25 cellular contexts compared by ENCODE assay signal in the genomic region with DNA sequence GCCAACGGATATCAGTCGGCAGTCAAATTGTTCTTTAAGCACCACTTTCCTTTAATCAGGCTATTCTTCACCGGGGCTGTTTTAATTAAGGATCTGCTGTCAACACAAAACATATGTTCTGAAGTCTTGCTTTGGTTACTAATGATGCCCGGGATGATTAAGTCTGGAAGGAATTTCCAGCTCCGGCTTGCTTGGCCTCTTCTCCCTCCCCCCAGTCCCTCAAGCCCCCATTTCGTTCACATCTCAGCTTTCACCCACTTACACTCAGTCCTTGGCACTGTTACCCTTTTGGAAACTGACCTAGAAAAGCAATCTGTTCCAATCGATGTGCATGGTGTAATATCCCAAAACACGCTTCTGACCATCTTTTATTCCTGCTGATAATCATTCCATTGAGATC.
DNase-seq lines count a peak whose midpoint lies in the region; FAIRE-seq and TF ChIP-seq lines count a peak whose summit lies in the region.
"Had no signal": no experiment of that assay in that cellular context is flagged by ENCODE, and none has a peak within 500 bp of the region (broad histone marks: within the 10 kb centered on the region; RNA-seq: fewer than 3 reads in every experiment).

No MANE protein-coding gene starts in this region.

- H3K4me1 Mint-ChIP-seq in astrocyte (ENCODE audit: low read depth, unreplicated experiment) = peaks cover 14% of the 10 kb centered on the region
- peaks cover 28% of the 10 kb centered on the region for H3K4me1 Mint-ChIP-seq in type B pancreatic cell (ENCODE audit: unreplicated experiment)
- H3K4me1 Mint-ChIP-seq: activated CD4-positive, alpha-beta T cell treated with anti-CD3 and anti-CD28 coated beads for 36 hours; activated T-helper 17 cell treated with anti-CD3 and anti-CD28 coated beads, Interleukin-2, amount 50 U/mL, for 72 hours had no signal

- H3K4me3 Mint-ChIP-seq in astrocyte (ENCODE audit: unreplicated experiment) = no peak overlapping the region
- H3K4me3 Mint-ChIP-seq in type B pancreatic cell = peak overlapping the region; percentile 26
- H3K4me3 Mint-ChIP-seq: activated CD4-positive, alpha-beta T cell treated with anti-CD3 and anti-CD28 coated beads for 36 hours; activated naive CD8-positive, alpha-beta T cell had no signal

- H3K36me3 ChIP-seq in astrocyte (ENCODE audit: insufficient read depth, low read length) (no peaks in the 10 kb centered on the region), kidney (ENCODE audit: control insufficient read depth in 1 of 2, insufficient read depth in 2 of 2, low read length in 2 of 2) (no peaks in the 10 kb centered on the region)
- H3K36me3 ChIP-seq: BLaER1 treated with 17β-estradiol and CSF1 and Interleukin-3, amounts not matched to agents 10 nM and 100 nM; breast epithelium; tibial nerve had no signal

- H3K4me2 ChIP-seq in astrocyte (ENCODE audit: low read length) = peak overlapping the region; percentile 55
- H3K4me2 ChIP-seq: BLaER1 treated with 17β-estradiol and CSF1 and Interleukin-3, amounts not matched to agents 10 nM and 100 nM had no signal

- H3K9me3 Mint-ChIP-seq in astrocyte (ENCODE audit: unreplicated experiment) = no peaks in the 10 kb centered on the region
- no peaks in the 10 kb centered on the region for H3K9me3 Mint-ChIP-seq in type B pancreatic cell
- H3K9me3 Mint-ChIP-seq: activated T-helper 17 cell treated with anti-CD3 and anti-CD28 coated beads, Interleukin-2, amount 50 U/mL, for 72 hours had no signal

- FAIRE-seq in astrocyte (lab: Jason Lieb, UNC) (no peak), kidney (lab: Jason Lieb, UNC) (no peak)
- FAIRE-seq: endothelial cell of umbilical vein, GM18507, TTC549 had no signal

- peak overlapping the region; percentile 33 for H3K9ac ChIP-seq in astrocyte (ENCODE audit: low read length)
- H3K9ac ChIP-seq in kidney (ENCODE audit: low read length in 2 of 2) = no peak overlapping the region
- H3K9ac ChIP-seq: BLaER1 treated with 17β-estradiol and CSF1 and Interleukin-3, amounts not matched to agents 10 nM and 100 nM had no signal

- H3K27me3 Mint-ChIP-seq in astrocyte (ENCODE audit: low read depth, unreplicated experiment) = peaks cover 4% of the 10 kb centered on the region
- H3K27me3 Mint-ChIP-seq in type B pancreatic cell = peaks cover 16% of the 10 kb centered on the region

- DNase-seq in HFF-Myc (ENCODE audit: extremely low read depth, low read depth) = peak; percentile 63
- DNase-seq in astrocyte (ENCODE audit: low read depth) = peak; percentile 85
- DNase-seq in foreskin fibroblast = peak; percentile 55 to 80
- DNase-seq in type B pancreatic cell (ENCODE audit: extremely low spot score, unreplicated experiment) = no peak
- no peak for DNase-seq in KBM-7
- no peak for DNase-seq in kidney
- DNase-seq in hippocampal formation (lab: John Stamatoyannopoulos, UW) = no peak
- DNase-seq: activated CD4-positive, alpha-beta T cell treated with anti-CD3 and anti-CD28 coated beads for 36 hours; dermis blood vessel endothelial cell; NCI-H1105 treated with DMSO at 0.1 percent for 48 hours; NCI-H510A; psoas muscle; stimulated activated CD4-positive, alpha-beta T cell treated with anti-CD3 and anti-CD28 coated beads, Interleukin-2, amount 100 ng/mL, for 48 hours; stimulated activated naive CD8-positive, alpha-beta T cell treated with anti-CD3 and anti-CD28 coated beads, Interleukin-15, Interleukin-2, amounts not matched to agents 100 U/mL and 50 U/mL, for 24 hours; SW 1271 had no signal

- no peaks in the 10 kb centered on the region for H4K20me1 ChIP-seq in astrocyte (ENCODE audit: insufficient read depth, low read length)
- H4K20me1 ChIP-seq: BLaER1 treated with 17β-estradiol and CSF1 and Interleukin-3, amounts not matched to agents 10 nM and 100 nM had no signal

- H3K9me3 ChIP-seq in astrocyte (ENCODE audit: insufficient read depth, low read depth, low read length) (no peaks in the 10 kb centered on the region), kidney (ENCODE audit: control insufficient read depth in 1 of 2, low read length in 2 of 2) (peaks cover 0 to 3% of the 10 kb centered on the region in 2 donors)
- H3K9me3 ChIP-seq: breast epithelium, psoas muscle had no signal

- peak overlapping the region; percentile 32 for H2AFZ ChIP-seq in astrocyte (ENCODE audit: low read depth, low read length)

- no peaks in the 10 kb centered on the region for H3K27me3 ChIP-seq in astrocyte (ENCODE audit: insufficient read depth, low read length)
- H3K27me3 ChIP-seq: BLaER1 treated with 17β-estradiol and CSF1 and Interleukin-3, amounts not matched to agents 10 nM and 100 nM had no signal

- intact Hi-C loops in kidney (cut with DNase I) = no loop called here

- H3K27ac ChIP-seq in astrocyte (ENCODE audit: low read depth, low read length) (peak overlapping the region; percentile 42), kidney (ENCODE audit: low read depth in 2 of 2, low read length in 2 of 2) (no peak overlapping the region)
- H3K27ac ChIP-seq: BLaER1 treated with 17β-estradiol and CSF1 and Interleukin-3, amounts not matched to agents 10 nM and 100 nM; breast epithelium; psoas muscle; RWPE1; tibial nerve had no signal

- TF ChIP-seq CTCF in HFF-Myc (IDR thresholded peaks at IDR 0.05; ENCODE audit: low read depth, low read length, missing control alignments) (no peak), astrocyte (IDR thresholded peaks at IDR 0.05; ENCODE audit: insufficient read depth, low read depth, low read length) (no peak), foreskin fibroblast (IDR thresholded peaks at IDR 0.05; ENCODE audit: low read depth, low read length) (no peak), type B pancreatic cell (conservative IDR thresholded peaks at IDR 0.05) (no peak), kidney (IDR thresholded peaks at IDR 0.05; ENCODE audit: borderline replicate concordance, extremely low read depth, insufficient read depth) (no peak)

- in situ Hi-C loops in KBM-7 (cut with MboI; ENCODE audit: low pct_unique_long_range_greater_than_20kb, low sequenced_read_pairs) = no loop called here

- H3K79me2 ChIP-seq in astrocyte (ENCODE audit: insufficient read depth, low read length) = no peaks in the 10 kb centered on the region

- H3K4me1 ChIP-seq in astrocyte (ENCODE audit: insufficient read depth, low read length) (peaks cover 8% of the 10 kb centered on the region), kidney (ENCODE audit: control insufficient read depth in 1 of 2, insufficient read depth in 1 of 2, low read depth in 1 of 2, low read length in 2 of 2) (no peaks in the 10 kb centered on the region)
- H3K4me1 ChIP-seq: BLaER1 treated with 17β-estradiol and CSF1 and Interleukin-3, amounts not matched to agents 10 nM and 100 nM; breast epithelium; psoas muscle; tibial nerve had no signal

- H3K4me3 ChIP-seq in HFF-Myc (replicated peaks; ENCODE audit: low read depth, low read length) (0 out of 2 replicates have a peak overlapping the region, but pooled peaks have one; percentile 12), astrocyte (ENCODE audit: insufficient read depth, low read depth, low read length) (no peak overlapping the region), foreskin fibroblast (ENCODE audit: low read depth in 1 of 2, low read length in 2 of 2) (no peak overlapping the region), kidney (ENCODE audit: low read length in 2 of 2) (no peak overlapping the region)
- H3K4me3 ChIP-seq: BLaER1 treated with 17β-estradiol and CSF1 and Interleukin-3, amounts not matched to agents 10 nM and 100 nM; breast epithelium; psoas muscle; skin epidermis; tibial nerve had no signal

- peak overlapping the region; percentile 55 for H3K27ac Mint-ChIP-seq in astrocyte (ENCODE audit: unreplicated experiment)
- peak overlapping the region; percentile 30 for H3K27ac Mint-ChIP-seq in type B pancreatic cell
- H3K27ac Mint-ChIP-seq: activated CD4-positive, alpha-beta T cell treated with anti-CD3 and anti-CD28 coated beads for 36 hours; activated naive CD8-positive, alpha-beta T cell; activated T-helper 17 cell treated with anti-CD3 and anti-CD28 coated beads, Interleukin-2, amount 50 U/mL, for 72 hours had no signal

- H3K36me3 Mint-ChIP-seq in astrocyte (ENCODE audit: low read depth, unreplicated experiment) = no peaks in the 10 kb centered on the region
- no peaks in the 10 kb centered on the region for H3K36me3 Mint-ChIP-seq in type B pancreatic cell
- H3K36me3 Mint-ChIP-seq: activated naive CD8-positive, alpha-beta T cell had no signal

Comparison
In these comparisons a context has a peak if more than half of its experiments do, and no peak if none do; other contexts are left out.
1. DNase-seq: peak in HFF-Myc (single experiment), astrocyte (single experiment) and foreskin fibroblast (2 of 2); none in type B pancreatic cell (single experiment), KBM-7 (single experiment), kidney (single experiment) and hippocampal formation (0 of 2).